8 cellular contexts compared by ENCODE assay signal in genomic region chr18:26089247-26090129, GRCh38. TPM values are rescaled to one million over a fixed set of nuclear protein-coding genes. Genes with fewer than 3 reads are reported as not detected.
DNase-seq lines count a peak whose midpoint lies in the region; ATAC-seq, FAIRE-seq and TF ChIP-seq lines count a peak whose summit lies in the region.

No MANE protein-coding gene starts in this region.

- peak overlapping the region; percentile 92 to 98 for H3K27ac ChIP-seq in testis

- no peaks in the 10 kb centered on the region for H3K9me3 ChIP-seq in testis

- TF ChIP-seq POLR2A in lower leg skin (IDR thresholded peaks at IDR 0.05) (no peak), testis (IDR thresholded peaks at IDR 0.05) (no peak)

- DNase-seq in AG09309 (ENCODE audit: low read depth) (no peak), GM18507 (ENCODE audit: extremely low spot score, insufficient read length, low read depth) (no peak), cerebellar cortex (ENCODE audit: low spot score) (peak; percentile 28), lower leg skin (ENCODE audit: low spot score in 2 of 2) (no peak), testis (peak; percentile 38), NOMO-1 treated with DMSO at 0.1 percent for 48 hours (lab: John Stamatoyannopoulos, UW; ENCODE audit: unreplicated experiment) (no peak)

- intact Hi-C loops in lower leg skin (cut with DNase I; ENCODE audit: low total_unique reads), result loop anchor here (10.0 kb wide), 1 partner anchor 135 kb away; the partner anchor contains the start of gene TAF4B
- intact Hi-C loops in testis (cut with DNase I; ENCODE audit: low total_unique reads), result no loop called here

- peak; percentile 9 for ATAC-seq in HG03280 (IDR thresholded peaks at IDR 0.05; ENCODE audit: unreplicated experiment)

- 1 to 2% methylated on average over 20 to 28 of the region's 36 CpGs for WGBS in lower leg skin, 2 donors
- WGBS in testis, 2 donors, result 1% methylated on average over 22 to 36 of the region's 36 CpGs

- peaks cover 10% of the 10 kb centered on the region for H3K4me1 ChIP-seq in testis

- H3K36me3 ChIP-seq in testis (ENCODE audit: low read depth, missing control alignments), result no peaks in the 10 kb centered on the region

- FAIRE-seq in GM18507 (lab: Jason Lieb, UNC), result peak; percentile 50

- TF ChIP-seq CTCF in AG09309 (IDR thresholded peaks at IDR 0.05; ENCODE audit: control insufficient read depth, insufficient read depth, low read depth, low read length, missing control alignments) (no peak), lower leg skin (IDR thresholded peaks at IDR 0.05) (no peak), testis (IDR thresholded peaks at IDR 0.05) (no peak)

- H3K4me3 ChIP-seq in AG09309 (ENCODE audit: control insufficient read depth, low read depth, low read length) (peak overlapping the region; percentile 85), lower leg skin (ENCODE audit: low read depth, poor library complexity, severe bottlenecking) (peak overlapping the region; percentile 97), testis (peak overlapping the region; percentile 81 to 96)

- no peaks in the 10 kb centered on the region for H3K27me3 ChIP-seq in testis

TF ChIP-seq in PFSK-1, 5 proteins besides CTCF, POLR2A, EP300 and RAD21:
- TF ChIP-seq POLR2AphosphoS5 (IDR thresholded peaks at IDR 0.05; ENCODE audit: low read depth, low read length) (no peak), SIN3A (IDR thresholded peaks at IDR 0.05; ENCODE audit: borderline replicate concordance, insufficient read depth, low read length) (0 out of 2 replicates have a peak, but pooled peaks have one; percentile 20)

RNA-seq across cellular contexts. Expression of gene SS18, which starts 0.9 kb away (rescaled TPM):
- 62.3 TPM for polyA plus RNA-seq in PFSK-1 (2012; ENCODE audit: insufficient read length, low read depth)
- total RNA-seq in lower leg skin (100 to 1,000 TPM; 108 to 287 (median 123) TPM), testis (100 to 1,000 TPM; 198 to 242 TPM)
- polyA plus RNA-seq in testis (ENCODE audit: insufficient read depth, low read depth, low replicate concordance), result 81.9 TPM

RNA-seq across cellular contexts. Expression of gene PSMA8, which starts 44.2 kb away (rescaled TPM):
- not detected for polyA plus RNA-seq in PFSK-1 (2012; ENCODE audit: insufficient read length, low read depth)
- not detected for total RNA-seq in lower leg skin
- 10 to 100 TPM; 13.1 to 20.1 TPM for total RNA-seq in testis
- 36.1 TPM for polyA plus RNA-seq in testis (ENCODE audit: insufficient read depth, low read depth, low replicate concordance)

Comparison
In these comparisons a context has a peak if more than half of its experiments do, and no peak if none do; other contexts are left out.
1. DNase-seq: peak in cerebellar cortex (single experiment) and testis (single experiment); none in AG09309 (single experiment), GM18507 (single experiment), lower leg skin (0 of 2) and NOMO-1 treated with DMSO at 0.1 percent for 48 hours (single experiment).
2. RNA of gene PSMA8, which starts 44.2 kb away (total RNA-seq): 13.1 to 20.1 TPM in testis; not detected in lower leg skin; every median in the first group is over 10 times any median in the second.
3. Peak in every context shown above with its lines, with median percentiles within 50 percentile points of each other: H3K4me3 ChIP-seq.